ENCODE assay signal across 8 cellular contexts in genomic region chr15:64092075-64092820, GRCh38. TPM values are rescaled to one million over a fixed set of nuclear protein-coding genes. Genes with fewer than 3 reads are reported as not detected.
DNase-seq lines count a peak whose midpoint lies in the region; ATAC-seq and TF ChIP-seq lines count a peak whose summit lies in the region.

No MANE protein-coding gene starts in this region.

- H3K27ac Mint-ChIP-seq in activated naive CD8-positive, alpha-beta T cell treated with anti-CD3 and anti-CD28 coated beads, Interleukin-2, amount 10 ng/mL, durations not matched to agents 7 days and 5 days = peak overlapping the region; percentile 99

- peaks cover 20% of the 10 kb centered on the region for H3K36me3 Mint-ChIP-seq in activated naive CD8-positive, alpha-beta T cell treated with anti-CD3 and anti-CD28 coated beads, Interleukin-2, amount 10 ng/mL, durations not matched to agents 7 days and 5 days

- H3K27me3 ChIP-seq in HUES48 (ENCODE audit: control insufficient read depth, insufficient read depth, low read length) = no peaks in the 10 kb centered on the region
- H3K27me3 ChIP-seq in mesenchymal stem cell (ENCODE audit: control insufficient read depth in 1 of 2, insufficient read depth in 1 of 2, low read length in 2 of 2) = no peaks in the 10 kb centered on the region

- H2AFZ ChIP-seq in mesenchymal stem cell (ENCODE audit: low read depth, low read length) = no peak overlapping the region

- no peak overlapping the region for H3K4me2 ChIP-seq in mesenchymal stem cell (ENCODE audit: low read length, poor library complexity, severe bottlenecking)

- H3K4ac ChIP-seq in mesenchymal stem cell (ENCODE audit: low read depth in 1 of 2, low read length in 2 of 2) = no peak overlapping the region

- H3K9ac ChIP-seq in HUES48 (ENCODE audit: low read depth, low read length) = no peak overlapping the region
- peak overlapping the region; percentile 95 for H3K9ac ChIP-seq in mesenchymal stem cell (ENCODE audit: low read length)

- H3K9me3 ChIP-seq in HUES48 (ENCODE audit: control insufficient read depth, insufficient read depth, low read length) (no peaks in the 10 kb centered on the region), mesenchymal stem cell (ENCODE audit: control insufficient read depth, low read length) (no peaks in the 10 kb centered on the region)

- no peak overlapping the region for H3K14ac ChIP-seq in mesenchymal stem cell (ENCODE audit: low read length in 2 of 2)

- POLR2A ChIA-PET in activated naive CD8-positive, alpha-beta T cell treated with anti-CD3 and anti-CD28 coated beads, Interleukin-2, amount 10 ng/mL, durations not matched to agents 7 days and 5 days (lab: Charles Lee) = interaction anchor here (0.7 to 1.6 kb wide), 4 partner anchors 18 to 188 kb away, joined by 5 to 8 read pairs (median 6); no protein-coding TSS in a partner anchor

- peaks cover 34% of the 10 kb centered on the region for H3K4me1 Mint-ChIP-seq in activated naive CD8-positive, alpha-beta T cell treated with anti-CD3 and anti-CD28 coated beads, Interleukin-2, amount 10 ng/mL, durations not matched to agents 7 days and 5 days

- ATAC-seq in activated naive CD8-positive, alpha-beta T cell treated with anti-CD3 and anti-CD28 coated beads, Interleukin-2, amount 10 ng/mL, durations not matched to agents 7 days and 5 days (ENCODE audit: low read depth) = no peak
- ATAC-seq in GM19467 (IDR thresholded peaks at IDR 0.05; ENCODE audit: unreplicated experiment) = no peak

- H3K23ac ChIP-seq in mesenchymal stem cell (ENCODE audit: low read length in 2 of 2) = no peak overlapping the region

- intact Hi-C loops in posterior cingulate gyrus (cut with DNase I) = no loop called here

- no peak overlapping the region for H2BK5ac ChIP-seq in mesenchymal stem cell (ENCODE audit: low read depth, low read length, poor library complexity, severe bottlenecking)

- H3K36me3 ChIP-seq in HUES48 (ENCODE audit: control insufficient read depth, insufficient read depth, low read length) = peaks cover 25% of the 10 kb centered on the region
- H3K36me3 ChIP-seq in mesenchymal stem cell (ENCODE audit: control insufficient read depth in 1 of 2, insufficient read depth in 2 of 2, low read depth in 1 of 2, low read length in 2 of 2) = peaks cover 6 to 24% of the 10 kb centered on the region in 2 experiments

- H3K18ac ChIP-seq in mesenchymal stem cell (ENCODE audit: low read depth in 1 of 2, low read length in 2 of 2) = no peak overlapping the region

- H3K27me3 Mint-ChIP-seq in activated naive CD8-positive, alpha-beta T cell treated with anti-CD3 and anti-CD28 coated beads, Interleukin-2, amount 10 ng/mL, durations not matched to agents 7 days and 5 days = no peaks in the 10 kb centered on the region

- no peak for DNase-seq in activated naive CD8-positive, alpha-beta T cell treated with anti-CD3 and anti-CD28 coated beads, Interleukin-2, amount 10 ng/mL, durations not matched to agents 7 days and 5 days
- no peak for DNase-seq in mesenchymal stem cell
- no peak for DNase-seq in SKM-1 (lab: John Stamatoyannopoulos, UW; ENCODE audit: unreplicated experiment)
- DNase-seq in posterior cingulate gyrus = no peak
- no peak for DNase-seq in stimulated activated CD8-positive, alpha-beta memory T cell treated with anti-CD3 and anti-CD28 coated beads, Interleukin-4, amount 100 ng/mL, for 48 hours

- H3K79me1 ChIP-seq in mesenchymal stem cell (replicated peaks; ENCODE audit: low read length, poor library complexity, severe bottlenecking) = peaks cover 11% of the 10 kb centered on the region

- no peak overlapping the region for H4K8ac ChIP-seq in mesenchymal stem cell (ENCODE audit: low read length)

- H2AK5ac ChIP-seq in mesenchymal stem cell (ENCODE audit: low read length, severe bottlenecking) = no peak overlapping the region

- H3K4me1 ChIP-seq in HUES48 (ENCODE audit: control insufficient read depth, insufficient read depth, low read length) (peaks cover 11% of the 10 kb centered on the region), mesenchymal stem cell (ENCODE audit: control insufficient read depth, insufficient read depth, low read depth, low read length) (peaks cover 9% of the 10 kb centered on the region)

- no peak overlapping the region for H2BK120ac ChIP-seq in mesenchymal stem cell (ENCODE audit: low read depth, low read length)

- H4K91ac ChIP-seq in mesenchymal stem cell (ENCODE audit: low read length) = no peak overlapping the region

- peaks cover 2% of the 10 kb centered on the region for H3K9me3 Mint-ChIP-seq in activated naive CD8-positive, alpha-beta T cell treated with anti-CD3 and anti-CD28 coated beads, Interleukin-2, amount 10 ng/mL, durations not matched to agents 7 days and 5 days

- H3K4me3 ChIP-seq in HUES48 (ENCODE audit: low read depth, low read length) = peak overlapping the region; percentile 93
- peak overlapping the region in 1 of 2 experiments; percentile 89 for H3K4me3 ChIP-seq in mesenchymal stem cell (ENCODE audit: insufficient read depth in 1 of 2, low read depth in 1 of 2, low read length in 2 of 2)

- H3K27ac ChIP-seq in C4-2B (peak overlapping the region; percentile 86; the same call in 1 of the 2 replicates), HUES48 (ENCODE audit: low read depth, low read length) (no peak overlapping the region), mesenchymal stem cell (ENCODE audit: low read length, poor library complexity, severe bottlenecking) (no peak overlapping the region)

- TF ChIP-seq CTCF in C4-2B (conservative IDR thresholded peaks at IDR 0.05) = no peak; the same call in 1 of the 2 replicates

- no peak overlapping the region for H2BK15ac ChIP-seq in mesenchymal stem cell (ENCODE audit: low read depth, poor library complexity, severe bottlenecking)

- peak overlapping the region; percentile 90 for H3K4me3 Mint-ChIP-seq in activated naive CD8-positive, alpha-beta T cell treated with anti-CD3 and anti-CD28 coated beads, Interleukin-2, amount 10 ng/mL, durations not matched to agents 7 days and 5 days

- H2BK12ac ChIP-seq in mesenchymal stem cell (ENCODE audit: low read length in 2 of 2) = no peak overlapping the region

RNA-seq across cellular contexts. Expression of gene CIAO2A, which starts 1.4 kb away (rescaled TPM):
- total RNA-seq in activated naive CD8-positive, alpha-beta T cell treated with anti-CD3 and anti-CD28 coated beads, Interleukin-2, amount 10 ng/mL, durations not matched to agents 7 days and 5 days = 10 to 100 TPM; 57.6 to 61.5 TPM
- polyA plus RNA-seq in mesenchymal stem cell (2013, experiment 1 of 2) = 65.4 TPM
- 92.1 TPM for polyA plus RNA-seq in mesenchymal stem cell (2013, experiment 2 of 2)

RNA-seq across cellular contexts. Expression of gene SNX1, which starts 3.5 kb away (rescaled TPM):
- total RNA-seq in activated naive CD8-positive, alpha-beta T cell treated with anti-CD3 and anti-CD28 coated beads, Interleukin-2, amount 10 ng/mL, durations not matched to agents 7 days and 5 days = 100 to 1,000 TPM; 119 to 126 TPM
- polyA plus RNA-seq in mesenchymal stem cell (2013, experiment 1 of 2) = 65.3 TPM
- polyA plus RNA-seq in mesenchymal stem cell (2013, experiment 2 of 2) = 56.2 TPM

RNA-seq across cellular contexts. Expression of gene DAPK2, which starts 46.0 kb away (rescaled TPM):
- total RNA-seq in activated naive CD8-positive, alpha-beta T cell treated with anti-CD3 and anti-CD28 coated beads, Interleukin-2, amount 10 ng/mL, durations not matched to agents 7 days and 5 days = 10 to 100 TPM; 13.4 to 17.6 TPM
- 0.10 TPM for polyA plus RNA-seq in mesenchymal stem cell (2013, experiment 1 of 2)
- polyA plus RNA-seq in mesenchymal stem cell (2013, experiment 2 of 2) = 0.12 TPM

RNA-seq across cellular contexts. Expression of gene SNX22, which starts 59.3 kb away (rescaled TPM):
- 1 to 10 TPM in 1 of 2 experiments, under 1 TPM in 1; 0.80 to 1.1 TPM for total RNA-seq in activated naive CD8-positive, alpha-beta T cell treated with anti-CD3 and anti-CD28 coated beads, Interleukin-2, amount 10 ng/mL, durations not matched to agents 7 days and 5 days
- polyA plus RNA-seq in mesenchymal stem cell (2013, experiment 1 of 2) = 0.03 TPM
- polyA plus RNA-seq in mesenchymal stem cell (2013, experiment 2 of 2) = 0.01 TPM
